13 cellular contexts compared by ENCODE assay signal in genomic region chr2:99834426-99834825, GRCh38.
A peak's percentile ranks its signal among the peaks of the same experiment; 100 is the strongest.
DNase-seq lines count a peak whose midpoint lies in the region; ATAC-seq and TF ChIP-seq lines count a peak whose summit lies in the region.
"Had no signal": no experiment of that assay in that cellular context is flagged by ENCODE, and none has a peak within 500 bp of the region (broad histone marks: within the 10 kb centered on the region; RNA-seq: fewer than 3 reads in every experiment).

No MANE protein-coding gene starts in this region.

- H2BK5ac ChIP-seq in IMR-90 (ENCODE audit: low read depth, low read length, poor library complexity, severe bottlenecking) = no peak overlapping the region

- WGBS in IMR-90 (ENCODE audit: extremely low coverage in 2 of 2, insufficient read length in 1 of 2), 2 experiments = 83% methylated on average over 2 of the region's 6 CpGs; no CpG with 5 or more reads in 1 of the 2 experiments

- CTCF ChIA-PET in IMR-90 (lab: Yijun Ruan, JAX) (interaction anchor here (1.0 kb wide), 1 partner anchor 17 kb away, joined by 3 read pairs; no protein-coding TSS in a partner anchor), activated B cell treated with CpG ODN at 0.5 μM for 24 hours (lab: Charles Lee) (no interaction called here)
- CTCF ChIA-PET in activated CD8-positive, alpha-beta T cell treated with anti-CD3 and anti-CD28 coated beads, Interleukin-2, amount 10 ng/mL, durations not matched to agents 7 days and 5 days (lab: Charles Lee) = no interaction called here

- no peak overlapping the region for H2BK20ac ChIP-seq in IMR-90 (ENCODE audit: low read depth, low read length)

- H2BK120ac ChIP-seq in IMR-90 (ENCODE audit: low read depth, low read length) = no peak overlapping the region

- peak overlapping the region; percentile 1; the same call in 1 of the 2 replicates for H3K4ac ChIP-seq in IMR-90 (ENCODE audit: low read depth, low read length)

- dilution Hi-C loops in IMR-90 (cut with HindIII; ENCODE audit: low sequenced_read_pairs, unreplicated experiment) = no loop called here

- H3K9me3 ChIP-seq in IMR-90 (ENCODE audit: control insufficient read depth, insufficient read depth, low read length) = 0 out of 2 replicates have a peak, but pooled peaks cover under 1% of the 10 kb centered on the region
- H3K9me3 ChIP-seq: Caco-2 had no signal

- H3K27ac Mint-ChIP-seq in activated B cell treated with CpG ODN at 0.5 μM for 24 hours (peak overlapping the region; percentile 1), naive B cell (peak overlapping the region in 4 of 6 donors; percentile 2 to 88 (median 74)), osteocyte (ENCODE audit: unreplicated experiment) (no peak overlapping the region)
- H3K27ac Mint-ChIP-seq in activated CD8-positive, alpha-beta T cell treated with anti-CD3 and anti-CD28 coated beads, Interleukin-2, amount 10 ng/mL, durations not matched to agents 7 days and 5 days = no peak overlapping the region
- H3K27ac Mint-ChIP-seq: CD8-positive, alpha-beta memory T cell had no signal

- no peak overlapping the region for H4K8ac ChIP-seq in IMR-90 (ENCODE audit: low read depth in 2 of 2, low read length in 2 of 2)

- H3K4me3 Mint-ChIP-seq in activated B cell treated with CpG ODN at 0.5 μM for 24 hours = no peak overlapping the region
- no peak overlapping the region for H3K4me3 Mint-ChIP-seq in naive B cell
- H3K4me3 Mint-ChIP-seq in osteocyte (ENCODE audit: unreplicated experiment) = no peak overlapping the region
- H3K4me3 Mint-ChIP-seq in activated CD8-positive, alpha-beta T cell treated with anti-CD3 and anti-CD28 coated beads, Interleukin-2, amount 10 ng/mL, durations not matched to agents 7 days and 5 days = no peak overlapping the region
- H3K4me3 Mint-ChIP-seq: CD8-positive, alpha-beta memory T cell had no signal

- peaks cover 13% of the 10 kb centered on the region for H3K36me3 ChIP-seq in IMR-90 (ENCODE audit: control insufficient read depth, insufficient read depth, low read length)

- no peak overlapping the region for H3K27ac ChIP-seq in IMR-90 (ENCODE audit: insufficient read depth, low read length)
- H3K27ac ChIP-seq: BLaER1 had no signal

- 0 out of 3 replicates have a peak overlapping the region, but pooled peaks have one; percentile 4 for H2BK15ac ChIP-seq in IMR-90 (ENCODE audit: low read depth, low read length)

- H3K36me3 Mint-ChIP-seq in activated B cell treated with CpG ODN at 0.5 μM for 24 hours (ENCODE audit: low read depth) (peaks cover 90% of the 10 kb centered on the region), naive B cell (peaks cover 46 to 53% of the 10 kb centered on the region in 2 donors), osteocyte (ENCODE audit: unreplicated experiment) (peaks cover 58% of the 10 kb centered on the region)
- peaks cover 3% of the 10 kb centered on the region for H3K36me3 Mint-ChIP-seq in activated CD8-positive, alpha-beta T cell treated with anti-CD3 and anti-CD28 coated beads, Interleukin-2, amount 10 ng/mL, durations not matched to agents 7 days and 5 days (ENCODE audit: low read depth)
- H3K36me3 Mint-ChIP-seq: CD8-positive, alpha-beta memory T cell had no signal

- H3K4me3 ChIP-seq in IMR-90 (ENCODE audit: insufficient read depth, low read depth, low read length) = no peak overlapping the region
- H3K4me3 ChIP-seq: BLaER1 had no signal

- ATAC-seq in IMR-90 (ENCODE audit: low read depth) (no peak), activated B cell treated with CpG ODN at 0.5 μM for 24 hours (ENCODE audit: low read depth) (no peak), naive B cell (ENCODE audit: low read depth in 2 of 2) (no peak), Right ventricle myocardium inferior (no peak)
- ATAC-seq in activated CD8-positive, alpha-beta T cell treated with anti-CD3 and anti-CD28 coated beads, Interleukin-2, amount 10 ng/mL, durations not matched to agents 7 days and 5 days = no peak

- H3K9ac ChIP-seq in IMR-90 (ENCODE audit: low read depth, low read length) = no peak overlapping the region
- H3K9ac ChIP-seq: BLaER1 had no signal

- H3K27me3 Mint-ChIP-seq in activated B cell treated with CpG ODN at 0.5 μM for 24 hours (no peaks in the 10 kb centered on the region), naive B cell (no peaks in the 10 kb centered on the region), osteocyte (ENCODE audit: unreplicated experiment) (no peaks in the 10 kb centered on the region)
- H3K27me3 Mint-ChIP-seq in activated CD8-positive, alpha-beta T cell treated with anti-CD3 and anti-CD28 coated beads, Interleukin-2, amount 10 ng/mL, durations not matched to agents 7 days and 5 days (ENCODE audit: low read depth) = no peaks in the 10 kb centered on the region

- H3K4me1 Mint-ChIP-seq in activated B cell treated with CpG ODN at 0.5 μM for 24 hours = peaks cover under 1% of the 10 kb centered on the region
- peaks cover 8 to 13% (median 9%) of the 10 kb centered on the region in 3 donors for H3K4me1 Mint-ChIP-seq in naive B cell
- peaks cover 34% of the 10 kb centered on the region for H3K4me1 Mint-ChIP-seq in osteocyte (ENCODE audit: unreplicated experiment)
- H3K4me1 Mint-ChIP-seq in activated CD8-positive, alpha-beta T cell treated with anti-CD3 and anti-CD28 coated beads, Interleukin-2, amount 10 ng/mL, durations not matched to agents 7 days and 5 days (ENCODE audit: low read depth) = peaks cover 23% of the 10 kb centered on the region
- H3K4me1 Mint-ChIP-seq: CD8-positive, alpha-beta memory T cell had no signal

- peak overlapping the region; percentile 15; the same call in 1 of the 2 replicates for H2AK5ac ChIP-seq in IMR-90 (ENCODE audit: low read depth, low read length)

- no peaks in the 10 kb centered on the region for H4K20me1 ChIP-seq in IMR-90 (ENCODE audit: insufficient read depth, low read length)
- H4K20me1 ChIP-seq: BLaER1 had no signal

- no TSS peak for BruUV-seq in IMR-90 (replicated peaks; lab: Mats Ljungman, UMichigan)

- H3K14ac ChIP-seq in IMR-90 (replicated peaks; ENCODE audit: low read depth, low read length) = no peak overlapping the region

- H3K4me1 ChIP-seq in IMR-90 (ENCODE audit: control insufficient read depth, insufficient read depth, low read length) = peaks cover 2% of the 10 kb centered on the region; the same call in 1 of the 2 replicates
- H3K4me1 ChIP-seq: BLaER1, Caco-2 had no signal

- H3K18ac ChIP-seq in IMR-90 (ENCODE audit: low read depth, low read length) = peak overlapping the region; percentile 26; the same call in 1 of the 2 replicates

- H4K91ac ChIP-seq in IMR-90 (ENCODE audit: insufficient read depth, low read depth, low read length) = peak overlapping the region; percentile 8; the same call in 1 of the 2 replicates

- in situ Hi-C loops in IMR-90 (cut with MboI; ENCODE audit: low sequenced_read_pairs) = no loop called here

- TF ChIP-seq RAD21 in IMR-90 (IDR thresholded peaks at IDR 0.05; ENCODE audit: low read length) = no peak

- H3K9me1 ChIP-seq in IMR-90 (ENCODE audit: insufficient read depth, low read length) = peaks cover 13% of the 10 kb centered on the region; the same call in 1 of the 2 replicates

- no peak overlapping the region for H3K23ac ChIP-seq in IMR-90 (ENCODE audit: low read depth, low read length)

- POLR2A ChIA-PET in IMR-90 (lab: Charles Lee; ENCODE audit: unreplicated experiment) = no interaction called here
- POLR2A ChIA-PET in activated B cell treated with CpG ODN at 0.5 μM for 24 hours (lab: Charles Lee) = interaction anchor here (0.8 kb wide), 1 partner anchor 40 kb away, joined by 3 read pairs; no protein-coding TSS in a partner anchor
- POLR2A ChIA-PET in activated CD8-positive, alpha-beta T cell treated with anti-CD3 and anti-CD28 coated beads, Interleukin-2, amount 10 ng/mL, durations not matched to agents 7 days and 5 days (lab: Charles Lee) = no interaction called here

- TF ChIP-seq CTCF in IMR-90 (conservative IDR thresholded peaks at IDR 0.05; ENCODE audit: low read depth, low read length) (no peak), activated B cell treated with CpG ODN at 0.5 μM for 24 hours (IDR thresholded peaks at IDR 0.05) (no peak), osteocyte (IDR thresholded peaks at IDR 0.05) (no peak)

- no peaks in the 10 kb centered on the region for H3K27me3 ChIP-seq in IMR-90 (ENCODE audit: control insufficient read depth, insufficient read depth, low read length)
- H3K27me3 ChIP-seq: BLaER1 had no signal

- H3K9me3 Mint-ChIP-seq in activated B cell treated with CpG ODN at 0.5 μM for 24 hours (peaks cover 4% of the 10 kb centered on the region), naive B cell (peaks cover 0 to 14% (median 12%) of the 10 kb centered on the region in 7 donors), osteocyte (ENCODE audit: unreplicated experiment) (peaks cover 4% of the 10 kb centered on the region)
- peaks cover 1% of the 10 kb centered on the region for H3K9me3 Mint-ChIP-seq in activated CD8-positive, alpha-beta T cell treated with anti-CD3 and anti-CD28 coated beads, Interleukin-2, amount 10 ng/mL, durations not matched to agents 7 days and 5 days (ENCODE audit: insufficient read depth)

- H3K79me1 ChIP-seq in IMR-90 (ENCODE audit: low read depth in 1 of 2, low read length in 2 of 2) = peaks cover 7 to 19% of the 10 kb centered on the region in 2 experiments; a peak in 2 of 4 replicates

- no peak overlapping the region for H3K56ac ChIP-seq in IMR-90 (ENCODE audit: extremely low read depth, insufficient read depth, low read length)

- no peak overlapping the region for H3K4me2 ChIP-seq in IMR-90 (ENCODE audit: low read depth, low read length)
- H3K4me2 ChIP-seq: BLaER1 had no signal

- H2AK9ac ChIP-seq in IMR-90 (replicated peaks; ENCODE audit: low read depth, low read length, poor library complexity) = no peak overlapping the region

- no peak overlapping the region for H2AFZ ChIP-seq in IMR-90 (replicated peaks; ENCODE audit: low read length, poor library complexity)

- intact Hi-C loops in IMR-90 (cut with micrococcal nuclease) = no loop called here
- intact Hi-C loops in activated B cell treated with CpG ODN at 0.5 μM for 24 hours (cut with micrococcal nuclease) = no loop called here
- intact Hi-C loops in Right ventricle myocardium inferior (cut with DNase I) = no loop called here

- H4K5ac ChIP-seq in IMR-90 (ENCODE audit: low read depth, low read length) = no peak overlapping the region

- DNase-seq in IMR-90 (no peak), activated B cell treated with CpG ODN at 0.5 μM for 24 hours (no peak), naive B cell (no peak), osteocyte (ENCODE audit: extremely low spot score, unreplicated experiment) (no peak), Right ventricle myocardium inferior (ENCODE audit: missing footprints) (no peak)
- no peak for DNase-seq in activated CD4-positive, CD25-positive, alpha-beta regulatory T cell (lab: John Stamatoyannopoulos, UW)
- DNase-seq in activated CD8-positive, alpha-beta T cell treated with anti-CD3 and anti-CD28 coated beads, Interleukin-2, amount 10 ng/mL, durations not matched to agents 7 days and 5 days = no peak
- DNase-seq: Caco-2; CD8-positive, alpha-beta memory T cell; DND-41; GF-D8; HCEC 1CT had no signal

- TF ChIP-seq POLR2A in IMR-90 (IDR thresholded peaks at IDR 0.05; ENCODE audit: low read depth, low read length) = no peak

TF ChIP-seq in IMR-90, 13 proteins besides CTCF, POLR2A, EP300 and RAD21 (continues in another document):
- TF ChIP-seq MAZ (IDR thresholded peaks at IDR 0.05; ENCODE audit: borderline replicate concordance, low read depth, low read length) (no peak), BHLHE40 (IDR thresholded peaks at IDR 0.05; ENCODE audit: low read depth, low read length) (no peak), MAFK (IDR thresholded peaks at IDR 0.05; ENCODE audit: low read depth, low read length) (no peak), CEBPB (IDR thresholded peaks at IDR 0.05; ENCODE audit: low read depth, low read length) (no peak)

Comparison
In these comparisons a context has a peak if more than half of its experiments do, and no peak if none do; other contexts are left out.
1. H3K27ac Mint-ChIP-seq: peak in activated B cell treated with CpG ODN at 0.5 μM for 24 hours (single experiment) and naive B cell (4 of 6); none in osteocyte (single experiment) and activated CD8-positive, alpha-beta T cell treated with anti-CD3 and anti-CD28 coated beads, Interleukin-2, amount 10 ng/mL, durations not matched to agents 7 days and 5 days (single experiment).